In the genomic region with DNA sequence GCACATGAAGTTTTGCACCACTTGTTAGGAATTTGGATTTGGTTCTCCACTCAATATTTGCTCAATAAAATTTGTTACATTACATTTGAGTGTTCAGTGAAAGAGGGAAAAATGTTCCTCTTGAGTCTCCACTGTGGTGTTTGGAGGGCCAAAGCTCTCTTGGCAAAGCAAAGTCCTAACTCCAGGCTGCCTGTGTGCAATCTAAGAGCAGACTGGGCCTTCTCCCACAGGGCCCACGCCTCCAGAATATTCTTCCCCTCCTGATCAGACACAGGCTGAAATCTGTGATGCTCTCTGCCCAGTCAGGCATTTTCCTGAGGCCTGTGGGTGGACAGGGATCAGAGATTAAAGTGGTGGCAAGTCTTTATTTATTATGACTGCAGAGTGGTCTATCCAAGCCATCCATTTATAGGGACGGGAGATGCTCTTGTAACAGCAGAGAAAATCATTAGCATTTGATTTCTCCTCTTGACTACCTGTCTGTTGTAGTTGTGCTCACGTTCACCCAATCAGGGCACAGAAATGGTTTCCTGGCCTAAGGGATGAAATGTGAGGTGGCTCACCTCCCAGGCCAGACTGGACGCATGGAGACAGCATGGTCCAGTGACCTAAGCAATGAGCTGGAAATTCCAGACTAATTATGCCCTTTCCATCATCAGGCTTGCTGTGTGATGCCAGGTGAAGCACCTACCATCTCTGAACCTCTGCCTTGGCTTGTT, we compare ENCODE assay signal across 27 cellular contexts.
"Had no signal": no experiment of that assay in that cellular context is flagged by ENCODE, and none has a peak within 500 bp of the region (broad histone marks: within the 10 kb centered on the region; RNA-seq: fewer than 3 reads in every experiment).

No MANE protein-coding gene starts in this region.

- ATAC-seq: lower lobe of right lung; naive thymus-derived CD8-positive, alpha-beta T cell; psoas muscle; right lobe of liver; stimulated activated memory B cell treated with anti-CD40 and anti-IgM and Interleukin-4, amounts not matched to agents 10 μg/mL and 1 μg/mL and 100 μg/mL, for 72 hours; stimulated activated naive CD8-positive, alpha-beta T cell treated with anti-CD3 and anti-CD28 coated beads, Interleukin-15, Interleukin-2, amounts not matched to agents 100 U/mL and 50 U/mL, for 24 hours had no signal

- H3K27me3 ChIP-seq: neural progenitor cell, right atrium auricular region, right lobe of liver, stomach, testis, thyroid gland, transverse colon, upper lobe of left lung had no signal

- H3K9me3 Mint-ChIP-seq: naive thymus-derived CD8-positive, alpha-beta T cell; nephron; neural progenitor cell; stimulated activated memory B cell treated with anti-CD40 and anti-IgM and Interleukin-4, amounts not matched to agents 10 μg/mL and 1 μg/mL and 100 μg/mL, for 72 hours had no signal

- H3K36me3 ChIP-seq: lower lobe of right lung, neural progenitor cell, neutrophil, right atrium auricular region, right lobe of liver, stomach, thyroid gland, transverse colon, upper lobe of left lung had no signal

- H3K79me2 ChIP-seq: parathyroid adenoma had no signal

- H3K9me3 ChIP-seq: lower lobe of right lung, neutrophil, psoas muscle, right atrium auricular region, right lobe of liver, stomach, testis, thyroid gland, transverse colon, upper lobe of left lung had no signal

- DNase-seq: head of caudate nucleus; hippocampal formation; kidney glomerular epithelial cell; lower lobe of right lung; mammary epithelial cell; mesenchymal stem cell; naive thymus-derived CD8-positive, alpha-beta T cell; occipital lobe; psoas muscle; right lobe of liver; stimulated activated CD4-positive, alpha-beta T cell treated with anti-CD3 and anti-CD28 coated beads, Interleukin-1b, Interleukin-23, amount 100 ng/mL, for 48 hours; stimulated activated CD4-positive, alpha-beta T cell treated with anti-CD3 and anti-CD28 coated beads, Interleukin-2, amount 100 ng/mL, for 48 hours; stimulated activated CD4-positive, alpha-beta T cell treated with anti-CD3 and anti-CD28 coated beads, Interleukin-4, amount 100 ng/mL, for 4 hours; stimulated activated CD8-positive, alpha-beta memory T cell treated with anti-CD3 and anti-CD28 coated beads, Interleukin-4, amount 100 ng/mL, for 48 hours; stimulated activated naive CD8-positive, alpha-beta T cell treated with anti-CD3 and anti-CD28 coated beads, Interleukin-15, Interleukin-2, amounts not matched to agents 100 U/mL and 50 U/mL, for 24 hours; stomach; testis; thyroid gland; transverse colon; upper lobe of left lung had no signal

- H3K4me1 Mint-ChIP-seq: naive thymus-derived CD8-positive, alpha-beta T cell; nephron; neural progenitor cell; stimulated activated memory B cell treated with anti-CD40 and anti-IgM and Interleukin-4, amounts not matched to agents 10 μg/mL and 1 μg/mL and 100 μg/mL, for 72 hours had no signal

- H3K27me3 Mint-ChIP-seq: stimulated activated memory B cell treated with anti-CD40 and anti-IgM and Interleukin-4, amounts not matched to agents 10 μg/mL and 1 μg/mL and 100 μg/mL, for 72 hours had no signal

- H3K36me3 Mint-ChIP-seq: naive thymus-derived CD8-positive, alpha-beta T cell; neural progenitor cell; stimulated activated memory B cell treated with anti-CD40 and anti-IgM and Interleukin-4, amounts not matched to agents 10 μg/mL and 1 μg/mL and 100 μg/mL, for 72 hours had no signal

- H3K4me3 ChIP-seq: lower lobe of right lung, neural progenitor cell, psoas muscle, right atrium auricular region, right lobe of liver, smooth muscle cell, stomach, testis, thyroid gland, transverse colon, upper lobe of left lung had no signal

- H3K27ac ChIP-seq: lower lobe of right lung, neural progenitor cell, neutrophil, parathyroid adenoma, psoas muscle, right atrium auricular region, right lobe of liver, stomach, testis, thyroid gland, transverse colon, upper lobe of left lung had no signal

- H2AFZ ChIP-seq: neural progenitor cell, parathyroid adenoma had no signal

- H3K4me1 ChIP-seq: lower lobe of right lung, parathyroid adenoma, psoas muscle, right atrium auricular region, right lobe of liver, stomach, testis, thyroid gland, transverse colon, upper lobe of left lung had no signal

- H3K27ac Mint-ChIP-seq: naive thymus-derived CD8-positive, alpha-beta T cell; nephron; neural progenitor cell; stimulated activated memory B cell treated with anti-CD40 and anti-IgM and Interleukin-4, amounts not matched to agents 10 μg/mL and 1 μg/mL and 100 μg/mL, for 72 hours had no signal

- H3K4me2 ChIP-seq: neural progenitor cell, smooth muscle cell had no signal

- H3K4me3 Mint-ChIP-seq: naive thymus-derived CD8-positive, alpha-beta T cell; nephron; neural progenitor cell; stimulated activated memory B cell treated with anti-CD40 and anti-IgM and Interleukin-4, amounts not matched to agents 10 μg/mL and 1 μg/mL and 100 μg/mL, for 72 hours had no signal

- H3K9ac ChIP-seq: neural progenitor cell, parathyroid adenoma had no signal
